In genomic region chr13:42047561-42048322, GRCh38 we compare ENCODE assay signal across 8 cellular contexts. TPM values are rescaled to one million over a fixed set of nuclear protein-coding genes. Genes with fewer than 3 reads are reported as not detected.
DNase-seq lines count a peak whose midpoint lies in the region; ATAC-seq and TF ChIP-seq lines count a peak whose summit lies in the region.

No MANE protein-coding gene starts in this region.

- WGBS in body of pancreas, 2 donors: 1% methylated on average over 25 to 50 of the region's 50 CpGs

- no peaks in the 10 kb centered on the region for H3K36me3 ChIP-seq in CD8-positive, alpha-beta T cell (ENCODE audit: insufficient read depth, low read length)
- H3K36me3 ChIP-seq in SJSA1 (peaks cover 12% of the 10 kb centered on the region), body of pancreas (replicated peaks in 1 of 2; ENCODE audit: insufficient read depth in 1 of 2, low read depth in 2 of 2) (no peaks in the 10 kb centered on the region), iPS-18a (ENCODE audit: control insufficient read depth, low read depth, low read length) (no peaks in the 10 kb centered on the region)

- no peaks in the 10 kb centered on the region for H3K36me3 Mint-ChIP-seq in CD8-positive, alpha-beta T cell

- intact Hi-C loops in CD8-positive, alpha-beta T cell (cut with DNase I, micrococcal nuclease): loop anchor here (1.0 to 10.0 kb wide), 10 partner anchors 7 to 1260 kb away; partner anchors contain the start of genes AKAP11 (in 1 of the 2), KBTBD6 (in 1 of the 2), KBTBD7 (in 1 of the 2) and RGCC (in 1 of the 2)
- intact Hi-C loops in body of pancreas (cut with DNase I) (loop anchor here (10.0 kb wide), 1 partner anchor 83 kb away; the partner anchor contains the start of gene VWA8), sciatic nerve (cut with DNase I) (loop anchor here (1.0 kb wide), 1 partner anchor 27 kb away; no protein-coding TSS in a partner anchor)

- peaks cover 12% of the 10 kb centered on the region for H3K4me1 Mint-ChIP-seq in CD8-positive, alpha-beta T cell (ENCODE audit: low read depth)

- H3K9ac ChIP-seq in iPS-18a (ENCODE audit: low read length): peak overlapping the region; percentile 52

- CTCF ChIA-PET in CD8-positive, alpha-beta T cell (lab: Charles Lee): interaction anchor here (0.7 to 1.4 kb wide), 2 partner anchors 28 to 87 kb away, joined by 3 to 5 read pairs; no protein-coding TSS in a partner anchor

- H3K4me3 Mint-ChIP-seq in CD8-positive, alpha-beta T cell: peak overlapping the region; percentile 86

- H3K27me3 ChIP-seq in CD8-positive, alpha-beta T cell (ENCODE audit: insufficient read depth, low read length): no peaks in the 10 kb centered on the region
- H3K27me3 ChIP-seq in SJSA1 (replicated peaks): no peaks in the 10 kb centered on the region
- no peaks in the 10 kb centered on the region for H3K27me3 ChIP-seq in body of pancreas
- H3K27me3 ChIP-seq in iPS-18a (ENCODE audit: control insufficient read depth, insufficient read depth, low read length): peaks cover 52% of the 10 kb centered on the region

- TF ChIP-seq CTCF in CD8-positive, alpha-beta T cell (IDR thresholded peaks at IDR 0.05): no peak
- no peak for TF ChIP-seq CTCF in body of pancreas (IDR thresholded peaks at IDR 0.05)

- POLR2A ChIA-PET in CD8-positive, alpha-beta T cell (lab: Charles Lee): interaction anchor here (0.9 to 1.4 kb wide), 7 partner anchors 27 to 987 kb away, joined by 3 to 4 read pairs (median 3); partner anchors contain the start of genes AKAP11 and WBP4

- peak in 4 of 7 experiments; percentile 18 to 54 (median 24) for DNase-seq in CD8-positive, alpha-beta T cell
- DNase-seq in HPDE6-E6E7 (ENCODE audit: extremely low spot score) (peak; percentile 11), SJSA1 (ENCODE audit: low read depth in 1 of 2, low spot score in 2 of 2) (peak; percentile 52 to 67), body of pancreas (peak; percentile 38 to 53 (median 44)), sciatic nerve (ENCODE audit: low spot score) (peak; percentile 61), OCI-M2 (lab: John Stamatoyannopoulos, UW; ENCODE audit: unreplicated experiment) (no peak)

- ATAC-seq in CD8-positive, alpha-beta T cell: peak; percentile 35
- ATAC-seq in GM19397 (IDR thresholded peaks at IDR 0.05; ENCODE audit: unreplicated experiment) (peak; percentile 12), body of pancreas (peak; percentile 47), sciatic nerve (peak; percentile 65)

- no peaks in the 10 kb centered on the region for H3K9me3 Mint-ChIP-seq in CD8-positive, alpha-beta T cell

- H3K4me1 ChIP-seq in CD8-positive, alpha-beta T cell (ENCODE audit: insufficient read depth, low read length): peaks cover 10% of the 10 kb centered on the region
- peaks cover 19% of the 10 kb centered on the region for H3K4me1 ChIP-seq in SJSA1 (replicated peaks)
- peaks cover 22% of the 10 kb centered on the region for H3K4me1 ChIP-seq in body of pancreas
- H3K4me1 ChIP-seq in iPS-18a (ENCODE audit: control insufficient read depth, low read depth, low read length): peaks cover 5% of the 10 kb centered on the region

- peak overlapping the region; percentile 69 for H3K27ac Mint-ChIP-seq in CD8-positive, alpha-beta T cell

- peak overlapping the region; percentile 83 for H3K4me3 ChIP-seq in CD8-positive, alpha-beta T cell (ENCODE audit: low read depth, low read length)
- H3K4me3 ChIP-seq in SJSA1 (peak overlapping the region; percentile 88), body of pancreas (peak overlapping the region; percentile 58 to 91), iPS-18a (ENCODE audit: low read length) (peak overlapping the region; percentile 87)

- H3K27ac ChIP-seq in CD8-positive, alpha-beta T cell (ENCODE audit: low read depth, low read length): no peak overlapping the region
- H3K27ac ChIP-seq in SJSA1 (peak overlapping the region; percentile 80), body of pancreas (peak overlapping the region; percentile 5 to 89 (median 85)), iPS-18a (ENCODE audit: low read length) (no peak overlapping the region)

- H3K9me3 ChIP-seq in CD8-positive, alpha-beta T cell (ENCODE audit: low read length): no peaks in the 10 kb centered on the region
- H3K9me3 ChIP-seq in SJSA1 (replicated peaks): no peaks in the 10 kb centered on the region
- H3K9me3 ChIP-seq in body of pancreas: no peaks in the 10 kb centered on the region
- H3K9me3 ChIP-seq in iPS-18a (ENCODE audit: control insufficient read depth, low read depth, low read length): no peaks in the 10 kb centered on the region

- TF ChIP-seq POLR2A in body of pancreas (IDR thresholded peaks at IDR 0.05): peak in 2 of 3 donors; percentile 65 to 66

- no peaks in the 10 kb centered on the region for H3K27me3 Mint-ChIP-seq in CD8-positive, alpha-beta T cell (ENCODE audit: low read depth)

RNA-seq across cellular contexts. Expression of gene DGKH, which starts 0.7 kb away (rescaled TPM):
- 1 to 10 TPM; 5.2 to 5.4 TPM for total RNA-seq in CD8-positive, alpha-beta T cell
- 5.6 and 11.3 TPM in 2 replicates for total RNA-seq in SJSA1 (2014; rRNA removed; shearing (Covaris generic))
- 1 to 10 TPM; 3.6 to 4.7 TPM for total RNA-seq in body of pancreas
- total RNA-seq in sciatic nerve: 19.9 TPM

Comparison
In these comparisons a context has a peak if more than half of its experiments do, and no peak if none do; other contexts are left out.
1. ATAC-seq: peak in every context shown above with its lines; median percentile 65 in sciatic nerve; 47 in body of pancreas; 35 in CD8-positive, alpha-beta T cell; 12 in GM19397.
2. H3K27ac ChIP-seq: peak in SJSA1 (single experiment) and body of pancreas (4 of 4); none in CD8-positive, alpha-beta T cell (single experiment) and iPS-18a (single experiment).
3. Peak in every context shown above with its lines, with median percentiles within 50 percentile points of each other: H3K4me3 ChIP-seq.